8 cellular contexts compared by ENCODE assay signal in the genomic region with DNA sequence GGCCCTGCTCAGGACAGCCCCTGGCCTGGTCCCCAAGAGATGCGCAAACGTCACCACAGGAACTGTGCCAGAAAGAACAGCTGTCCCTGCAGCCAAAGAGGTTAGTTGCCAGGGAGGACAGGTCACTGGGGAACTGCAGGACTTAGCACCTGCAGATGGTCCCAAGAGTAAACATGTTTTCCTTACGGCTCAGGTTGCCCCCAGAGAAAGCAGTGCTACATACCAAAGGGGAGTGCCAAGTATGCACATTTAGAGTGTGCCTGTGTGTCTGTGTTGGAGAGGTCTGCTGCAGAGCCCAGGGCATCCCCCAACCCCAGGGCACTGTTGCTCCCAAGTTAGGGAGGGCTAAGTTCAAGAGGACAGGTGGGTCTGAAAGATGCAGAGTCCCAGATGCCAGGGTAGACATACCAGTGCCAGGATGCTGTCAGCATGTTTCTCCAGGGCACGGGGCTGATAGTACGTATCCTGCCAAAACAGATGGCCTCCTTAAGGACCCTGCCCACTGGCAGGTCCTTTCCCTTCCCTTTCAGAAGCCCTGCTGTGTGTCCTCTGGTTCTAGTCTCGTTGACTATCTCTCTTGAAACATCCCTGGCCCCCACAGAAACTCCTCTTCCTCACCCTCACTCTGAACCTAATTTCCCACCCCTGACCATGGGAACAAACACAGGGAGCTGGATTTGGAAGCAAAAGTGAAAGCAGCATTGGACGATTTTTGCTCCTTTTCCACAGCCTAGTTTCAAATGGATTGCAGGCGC. TPM values are rescaled to one million over a fixed set of nuclear protein-coding genes. Genes with fewer than 3 reads are reported as not detected.
DNase-seq lines count a peak whose midpoint lies in the region; ATAC-seq, FAIRE-seq and TF ChIP-seq lines count a peak whose summit lies in the region.

No MANE protein-coding gene starts in this region.

- no peak for TF ChIP-seq EP300 in SK-N-SH (IDR thresholded peaks at IDR 0.05; ENCODE audit: borderline replicate concordance in 1 of 2, low read depth in 1 of 2, low read length in 1 of 2)

- H3F3A ChIP-seq in SK-N-SH (replicated peaks; ENCODE audit: insufficient read depth) = peaks cover 12% of the 10 kb centered on the region

- peak overlapping the region; percentile 91 for H2AFZ ChIP-seq in SK-N-SH (ENCODE audit: low read depth)

- TF ChIP-seq RAD21 in SK-N-SH (IDR thresholded peaks at IDR 0.05; ENCODE audit: low read length) = no peak

- peaks cover 43% of the 10 kb centered on the region for H3K4me1 Mint-ChIP-seq in activated naive CD4-positive, alpha-beta T cell treated with anti-CD3 and anti-CD28 coated beads, Interleukin-2, amount 10 ng/mL, durations not matched to agents 7 days and 5 days

- H3K79me2 ChIP-seq in SK-N-SH (ENCODE audit: insufficient read depth) = peaks cover 36% of the 10 kb centered on the region

- peak; percentile 27 for DNase-seq in activated naive CD4-positive, alpha-beta T cell treated with anti-CD3 and anti-CD28 coated beads, Interleukin-2, amount 10 ng/mL, durations not matched to agents 7 days and 5 days
- no peak for DNase-seq in activated naive CD4-positive, alpha-beta T cell treated with anti-CD3 and anti-CD28 coated beads, Interleukin-2, amount 50 U/mL, for 16 hours
- peak; percentile 60 for DNase-seq in SK-N-SH
- peak; percentile 25 for DNase-seq in fibroblast of pulmonary artery (ENCODE audit: low read depth)
- DNase-seq in pancreas = no peak
- DNase-seq in AML-193 (lab: John Stamatoyannopoulos, UW) = no peak

- peak overlapping the region; percentile 95 for H3K9ac ChIP-seq in SK-N-SH

- peak overlapping the region; percentile 81 to 98 for H3K4me3 ChIP-seq in SK-N-SH (ENCODE audit: low read depth in 2 of 2, low read length in 1 of 2)
- H3K4me3 ChIP-seq in fibroblast of pulmonary artery (replicated peaks; ENCODE audit: low read depth, low read length) = peak overlapping the region; percentile 97
- H3K4me3 ChIP-seq in pancreas = peak overlapping the region in 3 of 4 donors; percentile 42 to 88 (median 84)

- H3K9me3 ChIP-seq in SK-N-SH (no peaks in the 10 kb centered on the region), pancreas (no peaks in the 10 kb centered on the region)

- no peaks in the 10 kb centered on the region for H3K9me2 ChIP-seq in SK-N-SH

- no peaks in the 10 kb centered on the region for H3K27me3 ChIP-seq in SK-N-SH (ENCODE audit: insufficient read depth)
- no peaks in the 10 kb centered on the region for H3K27me3 ChIP-seq in pancreas

- H3K4me3 Mint-ChIP-seq in activated naive CD4-positive, alpha-beta T cell treated with anti-CD3 and anti-CD28 coated beads, Interleukin-2, amount 10 ng/mL, durations not matched to agents 7 days and 5 days = peak overlapping the region; percentile 96

- H3K36me3 Mint-ChIP-seq in activated naive CD4-positive, alpha-beta T cell treated with anti-CD3 and anti-CD28 coated beads, Interleukin-2, amount 10 ng/mL, durations not matched to agents 7 days and 5 days = peaks cover 26% of the 10 kb centered on the region

- H3K27ac ChIP-seq in SK-N-SH (ENCODE audit: low read depth in 2 of 2, low read length in 1 of 2) (peak overlapping the region; percentile 87 to 89; a peak in 3 of 4 replicates), pancreas (peak overlapping the region in 1 of 4 donors; percentile 94)

- 37% methylated on average over 7 of the region's 8 CpGs for WGBS in SK-N-SH (ENCODE audit: low lambda C conversion rate)
- WGBS in pancreas, 2 donors = 21 to 24% methylated on average over 8 of the region's 8 CpGs

- TF ChIP-seq CTCF in SK-N-SH (IDR thresholded peaks at IDR 0.05) = no peak
- TF ChIP-seq CTCF in fibroblast of pulmonary artery (IDR thresholded peaks at IDR 0.05; ENCODE audit: low read length, missing control alignments) = no peak
- no peak for TF ChIP-seq CTCF in pancreas (IDR thresholded peaks at IDR 0.05)

- CTCF ChIA-PET in activated naive CD4-positive, alpha-beta T cell treated with anti-CD3 and anti-CD28 coated beads, Interleukin-2, amount 10 ng/mL, durations not matched to agents 7 days and 5 days (lab: Charles Lee) = interaction anchor here (1.7 kb wide), 1 partner anchor 68 kb away, joined by 5 read pairs; no protein-coding TSS in a partner anchor
- CTCF ChIA-PET in SK-N-SH (lab: Yijun Ruan, JAX) = interaction anchor here (0.7 to 1.7 kb wide), 3 partner anchors 11 to 125 kb away, joined by 3 to 5 read pairs (median 3); a partner anchor contains a TSS

- peak overlapping the region; percentile 97 for H3K4me2 ChIP-seq in SK-N-SH

- ATAC-seq in pancreas = peak in 1 of 4 donors; percentile 1
- no peak for ATAC-seq in GM21381 (IDR thresholded peaks at IDR 0.05; ENCODE audit: unreplicated experiment)
- ATAC-seq in HG02798 (IDR thresholded peaks at IDR 0.05; ENCODE audit: poor library complexity, unreplicated experiment) = no peak

- intact Hi-C loops in pancreas (cut with DNase I) = no loop called here

- H3K9me3 Mint-ChIP-seq in activated naive CD4-positive, alpha-beta T cell treated with anti-CD3 and anti-CD28 coated beads, Interleukin-2, amount 10 ng/mL, durations not matched to agents 7 days and 5 days = no peaks in the 10 kb centered on the region

- H4K20me1 ChIP-seq in SK-N-SH (ENCODE audit: insufficient read depth) = no peaks in the 10 kb centered on the region

- H3K27me3 Mint-ChIP-seq in activated naive CD4-positive, alpha-beta T cell treated with anti-CD3 and anti-CD28 coated beads, Interleukin-2, amount 10 ng/mL, durations not matched to agents 7 days and 5 days = peaks cover 7% of the 10 kb centered on the region

- POLR2A ChIA-PET in SK-N-SH (lab: Yijun Ruan, JAX) = interaction anchor here (1.1 to 1.8 kb wide), 3 partner anchors 7 to 128 kb away, joined by 3 to 7 read pairs (median 3); a partner anchor contains a TSS

- H3K4me1 ChIP-seq in SK-N-SH (ENCODE audit: control insufficient read depth in 1 of 2, insufficient read depth in 2 of 2, low read depth in 1 of 2, low read length in 1 of 2) (peaks cover 0 to 15% of the 10 kb centered on the region in 2 experiments; a peak in 2 of 4 replicates), pancreas (peaks cover 0 to 12% (median 10%) of the 10 kb centered on the region in 3 donors)

- H3K27ac Mint-ChIP-seq in activated naive CD4-positive, alpha-beta T cell treated with anti-CD3 and anti-CD28 coated beads, Interleukin-2, amount 10 ng/mL, durations not matched to agents 7 days and 5 days = peak overlapping the region; percentile 98

- no peak for FAIRE-seq in pancreas (lab: Jason Lieb, UNC)

- H3K36me3 ChIP-seq in SK-N-SH (replicated peaks in 1 of 2; ENCODE audit: control insufficient read depth in 1 of 2, insufficient read depth in 2 of 2, low read length in 1 of 2) (peaks cover under 1 to 17% of the 10 kb centered on the region in 2 experiments), pancreas (peaks cover 0 to 4% (median under 1%) of the 10 kb centered on the region in 3 donors)

TF ChIP-seq in SK-N-SH, 30 proteins besides CTCF, POLR2A, EP300 and RAD21 (continues in another document):
- TF ChIP-seq GABPA (IDR thresholded peaks at IDR 0.05; ENCODE audit: low read depth) (no peak), NRF1 (IDR thresholded peaks at IDR 0.05; ENCODE audit: low read depth, low read length) (no peak), FOXM1 (IDR thresholded peaks at IDR 0.05; ENCODE audit: low read depth) (no peak), SIN3A (IDR thresholded peaks at IDR 0.05; ENCODE audit: borderline replicate concordance, low read depth, low read length) (no peak), FOXJ3 (CRISPR knock-in tag; IDR thresholded peaks at IDR 0.05) (no peak), MEF2A (IDR thresholded peaks at IDR 0.05; ENCODE audit: borderline replicate concordance, low read depth) (no peak), CHD2 (IDR thresholded peaks at IDR 0.05; ENCODE audit: low read length, partially characterized antibody) (no peak)
- TF ChIP-seq, protein P1, sequence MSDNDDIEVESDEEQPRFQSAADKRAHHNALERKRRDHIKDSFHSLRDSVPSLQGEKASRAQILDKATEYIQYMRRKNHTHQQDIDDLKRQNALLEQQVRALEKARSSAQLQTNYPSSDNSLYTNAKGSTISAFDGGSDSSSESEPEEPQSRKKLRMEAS (IDR thresholded peaks at IDR 0.05; ENCODE audit: low read depth) = no peak
- TF ChIP-seq, protein P2, sequence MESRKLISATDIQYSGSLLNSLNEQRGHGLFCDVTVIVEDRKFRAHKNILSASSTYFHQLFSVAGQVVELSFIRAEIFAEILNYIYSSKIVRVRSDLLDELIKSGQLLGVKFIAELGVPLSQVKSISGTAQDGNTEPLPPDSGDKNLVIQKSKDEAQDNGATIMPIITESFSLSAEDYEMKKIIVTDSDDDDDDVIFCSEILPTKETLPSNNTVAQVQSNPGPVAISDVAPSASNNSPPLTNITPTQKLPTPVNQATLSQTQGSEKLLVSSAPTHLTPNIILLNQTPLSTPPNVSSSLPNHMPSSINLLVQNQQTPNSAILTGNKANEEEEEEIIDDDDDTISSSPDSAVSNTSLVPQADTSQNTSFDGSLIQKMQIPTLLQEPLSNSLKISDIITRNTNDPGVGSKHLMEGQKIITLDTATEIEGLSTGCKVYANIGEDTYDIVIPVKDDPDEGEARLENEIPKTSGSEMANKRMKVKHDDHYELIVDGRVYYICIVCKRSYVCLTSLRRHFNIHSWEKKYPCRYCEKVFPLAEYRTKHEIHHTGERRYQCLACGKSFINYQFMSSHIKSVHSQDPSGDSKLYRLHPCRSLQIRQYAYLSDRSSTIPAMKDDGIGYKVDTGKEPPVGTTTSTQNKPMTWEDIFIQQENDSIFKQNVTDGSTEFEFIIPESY (IDR thresholded peaks at IDR 0.05; ENCODE audit: borderline replicate concordance, low read depth) = no peak

RNA-seq across cellular contexts. Expression of a gene that starts 1.3 kb away (rescaled TPM):
- polyA plus RNA-seq in SK-N-SH (2012; rRNA removed) = 49.3 and 52.9 TPM in 2 replicates
- polyA plus RNA-seq in SK-N-SH (2012; cell fraction: cytosol; rRNA removed) = 23.6 and 32.2 TPM in 2 replicates
- 107 and 109 TPM in 2 replicates for polyA plus RNA-seq in SK-N-SH (2012; cell fraction: nucleus; rRNA removed)
- 10 to 100 TPM; 14.9 to 34.2 (median 19.7) TPM for total RNA-seq in pancreas
- 10 to 100 TPM; 31.9 to 61.5 TPM for polyA plus RNA-seq in pancreas

RNA-seq across cellular contexts. Expression of a gene that starts 4.8 kb away (rescaled TPM):
- not detected in 2 replicates for polyA plus RNA-seq in SK-N-SH (2012; rRNA removed)
- not detected in 2 replicates for polyA plus RNA-seq in SK-N-SH (2012; cell fraction: cytosol; rRNA removed)
- polyA plus RNA-seq in SK-N-SH (2012; cell fraction: nucleus; rRNA removed) = not detected in 2 replicates
- not detected for total RNA-seq in pancreas
- not detected for polyA plus RNA-seq in pancreas

RNA-seq across cellular contexts. Expression of a gene that starts 13.3 kb away (rescaled TPM):
- polyA plus RNA-seq in SK-N-SH (2012; rRNA removed) = not detected in 2 replicates
- polyA plus RNA-seq in SK-N-SH (2012; cell fraction: cytosol; rRNA removed) = not detected in 2 replicates
- polyA plus RNA-seq in SK-N-SH (2012; cell fraction: nucleus; rRNA removed) = not detected in 2 replicates
- total RNA-seq in pancreas = not detected
- polyA plus RNA-seq in pancreas = not detected

RNA-seq across cellular contexts. Expression of a gene that starts 19.7 kb away (rescaled TPM):
- polyA plus RNA-seq in SK-N-SH (2012; rRNA removed) (0.08 TPM in 1 of 2 replicates, not detected in the other), pancreas (not detected)
- not detected in 2 replicates for polyA plus RNA-seq in SK-N-SH (2012; cell fraction: cytosol; rRNA removed)
- polyA plus RNA-seq in SK-N-SH (2012; cell fraction: nucleus; rRNA removed) = 0.36 and 0.37 TPM in 2 replicates
- not detected for total RNA-seq in pancreas

RNA-seq across cellular contexts. Expression of a gene that starts 21.0 kb away (rescaled TPM):
- polyA plus RNA-seq in SK-N-SH (2012; rRNA removed) = 0.60 and 1.1 TPM in 2 replicates
- 0.43 and 0.46 TPM in 2 replicates for polyA plus RNA-seq in SK-N-SH (2012; cell fraction: cytosol; rRNA removed)
- polyA plus RNA-seq in SK-N-SH (2012; cell fraction: nucleus; rRNA removed) = 1.4 and 1.6 TPM in 2 replicates
- 1 to 10 TPM; 1.6 to 2.9 (median 2.3) TPM for total RNA-seq in pancreas
- 1 to 10 TPM; 2.4 to 2.5 TPM for polyA plus RNA-seq in pancreas

Comparison
In these comparisons a context has a peak if more than half of its experiments do, and no peak if none do; other contexts are left out.
1. DNase-seq: peak in activated naive CD4-positive, alpha-beta T cell treated with anti-CD3 and anti-CD28 coated beads, Interleukin-2, amount 10 ng/mL, durations not matched to agents 7 days and 5 days (single experiment), SK-N-SH (single experiment) and fibroblast of pulmonary artery (single experiment); none in activated naive CD4-positive, alpha-beta T cell treated with anti-CD3 and anti-CD28 coated beads, Interleukin-2, amount 50 U/mL, for 16 hours (single experiment), pancreas (0 of 6) and AML-193 (0 of 2).
2. Peak in every context shown above with its lines, with median percentiles within 50 percentile points of each other: H3K4me3 ChIP-seq.